Comparison of ENCODE assay signal across 8 cellular contexts in the genomic region with DNA sequence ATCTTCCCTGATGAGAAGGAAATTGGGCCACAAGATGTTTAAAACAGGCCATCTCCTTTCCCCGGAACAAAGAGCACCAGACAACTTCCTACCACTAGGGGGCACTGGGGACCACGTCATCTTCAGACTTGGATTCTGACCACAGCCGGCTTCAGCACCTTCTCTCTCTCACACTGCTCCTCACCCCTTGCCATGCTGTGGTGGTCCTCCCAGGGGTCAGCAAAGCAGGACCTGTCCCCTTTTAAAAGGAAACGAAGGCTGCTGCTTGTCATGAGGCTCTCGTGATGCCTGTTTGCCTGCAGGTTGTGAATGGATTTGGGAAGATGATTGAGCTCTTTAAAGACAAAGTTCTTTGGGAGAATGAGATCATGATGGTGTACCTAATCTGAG.
A peak's percentile ranks its signal among the peaks of the same experiment; 100 is the strongest.
DNase-seq lines count a peak whose midpoint lies in the region; ATAC-seq lines count a peak whose summit lies in the region.

No MANE protein-coding gene starts in this region.

- H3K27ac Mint-ChIP-seq in central memory CD8-positive, alpha-beta T cell (ENCODE audit: low read depth) = no peak overlapping the region

- H3K27me3 Mint-ChIP-seq in central memory CD8-positive, alpha-beta T cell = no peaks in the 10 kb centered on the region

- H3K36me3 Mint-ChIP-seq in central memory CD8-positive, alpha-beta T cell (ENCODE audit: insufficient read depth) = peaks cover 27% of the 10 kb centered on the region

- DNase-seq in GM03348 (ENCODE audit: low spot score) = peak; percentile 89
- peak; percentile 25 for DNase-seq in NCI-H2196 treated with DMSO at 0.1 percent for 48 hours (lab: John Stamatoyannopoulos, UW; ENCODE audit: unreplicated experiment)
- DNase-seq in central memory CD8-positive, alpha-beta T cell (ENCODE audit: low spot score in 2 of 2) = peak; percentile 74 to 77
- peak; percentile 82 for DNase-seq in kidney tubule cell (ENCODE audit: low spot score)
- DNase-seq in stimulated activated CD4-positive, alpha-beta T cell treated with anti-CD3 and anti-CD28 coated beads, Interleukin-1b, Interleukin-23, amount 100 ng/mL, for 4 hours (ENCODE audit: low read depth in 2 of 2) = peak; percentile 61 to 83

- H3K4me1 Mint-ChIP-seq in central memory CD8-positive, alpha-beta T cell = no peaks in the 10 kb centered on the region

- ATAC-seq in HG02763 (IDR thresholded peaks at IDR 0.05; ENCODE audit: unreplicated experiment) = peak; percentile 69
- ATAC-seq in activated CD4-positive, CD25-positive, alpha-beta regulatory T cell treated with anti-CD3 and anti-CD28 coated beads, Interleukin-2, amount 50 U/mL, for 24 hours = peak; percentile 66 to 67
- peak; percentile 86 for ATAC-seq in central memory CD8-positive, alpha-beta T cell (replicated peaks; ENCODE audit: extremely low read depth, poor library complexity, severe bottlenecking)
- ATAC-seq in HG03159 (IDR thresholded peaks at IDR 0.05; ENCODE audit: unreplicated experiment) = no peak

- no peak overlapping the region for H3K4me3 Mint-ChIP-seq in central memory CD8-positive, alpha-beta T cell

- no peaks in the 10 kb centered on the region for H3K9me3 Mint-ChIP-seq in central memory CD8-positive, alpha-beta T cell

Comparison
In these comparisons a context has a peak if more than half of its experiments do, and no peak if none do; other contexts are left out.
1. DNase-seq: peak in every context shown above with its lines; median percentile 89 in GM03348; 82 in kidney tubule cell; 76 in central memory CD8-positive, alpha-beta T cell; 72 in stimulated activated CD4-positive, alpha-beta T cell treated with anti-CD3 and anti-CD28 coated beads, Interleukin-1b, Interleukin-23, amount 100 ng/mL, for 4 hours; 25 in NCI-H2196 treated with DMSO at 0.1 percent for 48 hours.